2 cellular contexts compared by ENCODE assay signal in the genomic region with DNA sequence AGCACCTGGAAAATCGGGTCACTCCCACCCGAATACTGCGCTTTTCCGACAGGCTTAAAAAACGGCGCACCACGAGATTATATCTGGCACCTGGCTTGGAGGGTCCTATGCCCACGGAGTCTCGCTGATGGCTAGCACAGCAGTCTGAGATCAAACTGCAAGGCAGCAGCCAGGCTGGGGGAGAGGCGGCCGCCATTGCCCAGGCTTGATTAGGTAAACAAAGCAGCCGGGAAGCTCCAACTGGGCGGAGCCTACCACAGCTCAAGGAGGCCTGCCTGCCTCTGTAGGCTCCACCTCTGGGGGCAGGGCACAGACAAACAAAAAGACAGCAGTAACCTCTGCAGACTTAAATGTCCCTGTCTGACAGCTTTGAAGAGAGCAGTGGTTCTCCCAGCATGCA. TPM values are rescaled to one million over a fixed set of nuclear protein-coding genes. Genes with fewer than 3 reads are reported as not detected.
"Had no signal": no experiment of that assay in that cellular context is flagged by ENCODE, and none has a peak within 500 bp of the region (broad histone marks: within the 10 kb centered on the region; RNA-seq: fewer than 3 reads in every experiment).

No MANE protein-coding gene starts in this region.

RNA-seq across cellular contexts. Expression of gene ADAM21, which starts 23.5 kb away (rescaled TPM):
- total RNA-seq: Peyer's patch had no signal

RNA-seq across cellular contexts. Expression of gene ADAM20, which starts 59.3 kb away (rescaled TPM):
- total RNA-seq: M059J had no signal
